Comparison of ENCODE assay signal across 8 cellular contexts in the genomic region with DNA sequence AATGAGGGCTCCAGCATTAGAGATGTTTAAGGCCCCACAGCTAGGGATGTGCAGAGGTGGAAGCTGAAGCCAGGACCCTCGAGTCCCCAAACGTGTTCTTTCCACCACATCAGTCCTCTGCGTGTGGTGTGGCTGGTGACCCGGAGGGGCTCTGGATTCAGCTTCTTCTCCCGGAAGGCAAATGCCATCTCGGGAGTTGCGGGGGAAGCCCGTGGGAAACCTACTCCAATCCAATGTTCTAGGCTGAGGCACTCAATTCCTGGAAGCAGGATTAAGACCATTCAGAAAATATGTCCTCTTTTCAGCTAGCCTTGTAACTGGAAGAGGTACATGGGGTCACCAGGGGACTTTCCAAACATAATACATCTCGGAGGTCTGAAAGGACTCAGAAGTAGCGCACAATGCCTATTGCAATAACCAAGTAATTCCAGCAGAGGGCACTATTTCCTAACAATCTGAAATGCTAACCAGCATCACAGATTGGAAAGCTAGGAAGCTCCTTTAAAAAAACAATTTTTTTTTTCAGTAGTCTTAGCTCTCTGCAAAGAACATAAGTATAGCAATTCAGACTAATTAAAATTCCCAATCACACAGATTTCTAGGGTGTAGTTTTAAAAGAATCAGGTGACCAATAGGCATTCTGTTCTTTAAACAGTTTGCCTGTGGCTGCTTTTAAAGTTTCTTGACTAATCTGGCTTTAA. TPM values are rescaled to one million over a fixed set of nuclear protein-coding genes. Genes with fewer than 3 reads are reported as not detected.
DNase-seq lines count a peak whose midpoint lies in the region; ATAC-seq and TF ChIP-seq lines count a peak whose summit lies in the region.

No MANE protein-coding gene starts in this region.

- peak; percentile 10 for DNase-seq in activated CD4-positive, alpha-beta T cell treated with anti-CD3 and anti-CD28 coated beads for 36 hours
- no peak for DNase-seq in activated CD4-positive, alpha-beta T cell treated with anti-CD3 and anti-CD28 coated beads, Interleukin-2, amount 50 U/mL, for 1 hour
- peak; percentile 25 for DNase-seq in HPDE6-E6E7 (ENCODE audit: extremely low spot score)
- DNase-seq in OCI-M1 (lab: John Stamatoyannopoulos, UW): peak; percentile 81
- peak; percentile 34 for DNase-seq in colonic mucosa
- DNase-seq in lower leg skin (ENCODE audit: low spot score in 2 of 2): peak in 1 of 2 donors; percentile 39
- DNase-seq in upper lobe of left lung: no peak

- H3K4me1 ChIP-seq in colonic mucosa (no peaks in the 10 kb centered on the region), upper lobe of left lung (peaks cover 0 to 3% (median 0%) of the 10 kb centered on the region in 4 donors)

- peak; percentile 95 for TF ChIP-seq CTCF in colonic mucosa (IDR thresholded peaks at IDR 0.05)
- TF ChIP-seq CTCF in lower leg skin (IDR thresholded peaks at IDR 0.05): peak in 2 of 3 donors; percentile 44 to 70
- peak; percentile 76 to 94 (median 89) for TF ChIP-seq CTCF in upper lobe of left lung (IDR thresholded peaks at IDR 0.05)

- TF ChIP-seq POLR2A in lower leg skin (IDR thresholded peaks at IDR 0.05): no peak
- no peak for TF ChIP-seq POLR2A in upper lobe of left lung (IDR thresholded peaks at IDR 0.05)

- WGBS in lower leg skin, 2 donors: 27 to 37% methylated on average over 10 of the region's 10 CpGs
- WGBS in upper lobe of left lung, 2 donors: 38 to 56% methylated on average over 5 to 10 of the region's 10 CpGs

- H3K9me3 ChIP-seq in colonic mucosa: no peaks in the 10 kb centered on the region
- no peaks in the 10 kb centered on the region for H3K9me3 ChIP-seq in upper lobe of left lung

- H3K4me3 ChIP-seq in colonic mucosa (no peak overlapping the region), lower leg skin (ENCODE audit: low read depth, poor library complexity, severe bottlenecking) (no peak overlapping the region), upper lobe of left lung (no peak overlapping the region)

- no peaks in the 10 kb centered on the region for H3K36me3 ChIP-seq in colonic mucosa
- no peaks in the 10 kb centered on the region for H3K36me3 ChIP-seq in upper lobe of left lung

- intact Hi-C loops in activated CD4-positive, alpha-beta T cell treated with anti-CD3 and anti-CD28 coated beads for 36 hours (cut with DNase I, micrococcal nuclease): loop anchor here (1.0 to 2.0 kb wide), 5 partner anchors 132 to 311 kb away; no protein-coding TSS in a partner anchor
- intact Hi-C loops in colonic mucosa (cut with DNase I) (loop anchor here (5.0 kb wide), 2 partner anchors 189 to 314 kb away; no protein-coding TSS in a partner anchor), lower leg skin (cut with DNase I; ENCODE audit: low total_unique reads) (loop anchor here (2.0 to 5.0 kb wide), 2 partner anchors 132 to 314 kb away; no protein-coding TSS in a partner anchor)

- H3K36me3 Mint-ChIP-seq in activated CD4-positive, alpha-beta T cell treated with anti-CD3 and anti-CD28 coated beads for 36 hours (ENCODE audit: low read depth): no peaks in the 10 kb centered on the region

- no peak for TF ChIP-seq EP300 in upper lobe of left lung (IDR thresholded peaks at IDR 0.05)

- POLR2A ChIA-PET in activated CD4-positive, alpha-beta T cell treated with anti-CD3 and anti-CD28 coated beads for 36 hours (lab: Charles Lee): no interaction called here

- H3K4me3 Mint-ChIP-seq in activated CD4-positive, alpha-beta T cell treated with anti-CD3 and anti-CD28 coated beads for 36 hours: no peak overlapping the region

- H3K4me1 Mint-ChIP-seq in activated CD4-positive, alpha-beta T cell treated with anti-CD3 and anti-CD28 coated beads for 36 hours: no peaks in the 10 kb centered on the region

- peaks cover 48% of the 10 kb centered on the region for H3K27me3 Mint-ChIP-seq in activated CD4-positive, alpha-beta T cell treated with anti-CD3 and anti-CD28 coated beads for 36 hours

- H3K27ac Mint-ChIP-seq in activated CD4-positive, alpha-beta T cell treated with anti-CD3 and anti-CD28 coated beads for 36 hours: no peak overlapping the region

- H3K27me3 ChIP-seq in colonic mucosa: no peaks in the 10 kb centered on the region
- no peaks in the 10 kb centered on the region for H3K27me3 ChIP-seq in upper lobe of left lung

- CTCF ChIA-PET in activated CD4-positive, alpha-beta T cell treated with anti-CD3 and anti-CD28 coated beads for 36 hours (lab: Charles Lee): interaction anchor here (0.5 to 2.4 kb wide), 37 partner anchors 9 to 1121 kb away, joined by 3 to 12 read pairs (median 3); no protein-coding TSS in a partner anchor

- H3K9me3 Mint-ChIP-seq in activated CD4-positive, alpha-beta T cell treated with anti-CD3 and anti-CD28 coated beads for 36 hours (ENCODE audit: low read depth): no peaks in the 10 kb centered on the region

- no peak overlapping the region for H3K9ac ChIP-seq in colonic mucosa (ENCODE audit: low read depth in 2 of 2, low read length in 2 of 2)

- H3K27ac ChIP-seq in colonic mucosa: no peak overlapping the region
- H3K27ac ChIP-seq in upper lobe of left lung: no peak overlapping the region

- no peak for ATAC-seq in activated CD4-positive, alpha-beta T cell treated with anti-CD3 and anti-CD28 coated beads for 36 hours
- ATAC-seq in upper lobe of left lung (ENCODE audit: low FRiP score in 2 of 2): peak in 1 of 2 donors; percentile 81
- no peak for ATAC-seq in GM21717 (IDR thresholded peaks at IDR 0.05; ENCODE audit: unreplicated experiment)

RNA-seq across cellular contexts. Expression of gene BNC1, which starts 36.2 kb away (rescaled TPM):
- not detected for total RNA-seq in activated CD4-positive, alpha-beta T cell treated with anti-CD3 and anti-CD28 coated beads for 36 hours
- not detected for total RNA-seq in colonic mucosa
- total RNA-seq in lower leg skin: 10 to 100 TPM; 26.2 to 31.6 (median 28.8) TPM
- under 1 TPM in 3 of 6 donors, not detected in 3; 0.07 to 0.31 (median 0.15) TPM for total RNA-seq in upper lobe of left lung

RNA-seq across cellular contexts. Expression of gene HDGFL3, which starts 40.7 kb away (rescaled TPM):
- 1 to 10 TPM; 5.0 to 7.4 TPM for total RNA-seq in activated CD4-positive, alpha-beta T cell treated with anti-CD3 and anti-CD28 coated beads for 36 hours
- total RNA-seq in colonic mucosa (10 to 100 TPM; 16.2 to 16.7 TPM), lower leg skin (10 to 100 TPM in 3 of 4 donors, 1 to 10 TPM in 1; 5.7 to 19.0 (median 12.4) TPM), upper lobe of left lung (10 to 100 TPM; 16.8 to 36.8 (median 22.8) TPM)

Comparison
In these comparisons a context has a peak if more than half of its experiments do, and no peak if none do; other contexts are left out.
1. DNase-seq: peak in activated CD4-positive, alpha-beta T cell treated with anti-CD3 and anti-CD28 coated beads for 36 hours (single experiment), HPDE6-E6E7 (single experiment), OCI-M1 (single experiment) and colonic mucosa (single experiment); none in activated CD4-positive, alpha-beta T cell treated with anti-CD3 and anti-CD28 coated beads, Interleukin-2, amount 50 U/mL, for 1 hour (single experiment) and upper lobe of left lung (0 of 2).
2. RNA of gene BNC1, which starts 36.2 kb away (total RNA-seq): 26.2 to 31.6 TPM in lower leg skin; 0.07 to 0.31 TPM in upper lobe of left lung, not detected in colonic mucosa and not detected in activated CD4-positive, alpha-beta T cell treated with anti-CD3 and anti-CD28 coated beads for 36 hours; every median in the first group is over 10 times any median in the second.
3. Peak in every context shown above with its lines, with median percentiles within 50 percentile points of each other: CTCF ChIP-seq.